In genomic region chr2:187976667-187977333, GRCh38 we compare ENCODE assay signal across 1 cellular context.
TF ChIP-seq lines count a peak whose summit lies in the region.

No MANE protein-coding gene starts in this region.

TF ChIP-seq in GM23338, 12 proteins besides CTCF, POLR2A, EP300 and RAD21:
- TF ChIP-seq ZNF462 (CRISPR knock-in tag; IDR thresholded peaks at IDR 0.05) (no peak), EZH2 (IDR thresholded peaks at IDR 0.05; ENCODE audit: low read depth, unreplicated experiment) (no peak), ZNF331 (CRISPR knock-in tag; IDR thresholded peaks at IDR 0.05; ENCODE audit: low read depth) (no peak), JUNB (IDR thresholded peaks at IDR 0.05; ENCODE audit: unreplicated experiment) (no peak), EZH2phosphoT487 (IDR thresholded peaks at IDR 0.05; ENCODE audit: unreplicated experiment) (no peak), POLR2AphosphoS5 (IDR thresholded peaks at IDR 0.05; ENCODE audit: low read depth) (no peak), ZNF114 (CRISPR knock-in tag; IDR thresholded peaks at IDR 0.05) (no peak)
TF ChIP-seq in GM23338: peak in this region for 0.
